Comparison of ENCODE assay signal across 10 cellular contexts in the genomic region with DNA sequence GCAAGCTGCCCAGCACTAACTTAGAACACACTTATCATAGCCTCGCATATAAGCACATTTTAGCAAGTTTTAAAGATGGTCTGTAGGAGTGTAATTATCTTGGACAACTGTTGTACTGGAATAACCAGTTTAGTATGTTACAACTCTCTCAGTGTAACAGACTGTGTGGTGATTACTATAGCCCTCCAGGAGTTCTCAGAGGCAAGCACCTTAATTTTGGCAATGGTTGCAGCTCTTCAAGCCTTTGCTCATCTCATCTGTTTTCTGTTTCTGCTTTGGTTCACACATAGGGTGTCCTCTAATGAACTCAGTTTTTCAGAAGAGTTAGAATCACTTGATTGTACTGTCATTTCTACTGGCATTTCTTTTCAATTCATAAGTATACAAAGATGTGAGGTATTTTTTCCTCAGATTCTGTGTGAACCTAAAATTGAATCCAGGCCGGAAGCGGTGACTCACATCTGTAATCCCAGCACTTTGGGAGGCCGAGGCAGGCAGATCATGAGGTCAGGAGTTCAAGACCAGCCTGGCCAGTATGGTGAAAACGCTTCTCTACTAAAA.
DNase-seq lines count a peak whose midpoint lies in the region; ATAC-seq lines count a peak whose summit lies in the region.
"Had no signal": no experiment of that assay in that cellular context is flagged by ENCODE, and none has a peak within 500 bp of the region (broad histone marks: within the 10 kb centered on the region; RNA-seq: fewer than 3 reads in every experiment).

No MANE protein-coding gene starts in this region.

- H3K36me3 ChIP-seq in esophagus (ENCODE audit: control insufficient read depth in 2 of 2, insufficient read depth in 2 of 2, low read length in 1 of 2) (no peaks in the 10 kb centered on the region), trophoblast cell (ENCODE audit: control insufficient read depth in 1 of 2, insufficient read depth in 2 of 2, low read length in 2 of 2) (no peaks in the 10 kb centered on the region)

- no peak overlapping the region for H2AK5ac ChIP-seq in trophoblast cell (ENCODE audit: low read length)

- ATAC-seq in GM21529 (IDR thresholded peaks at IDR 0.05; ENCODE audit: unreplicated experiment) (no peak), HG02571 (IDR thresholded peaks at IDR 0.05; ENCODE audit: unreplicated experiment) (no peak)

- no peak overlapping the region for H3K4me2 ChIP-seq in trophoblast cell (ENCODE audit: low read length)

- no peak overlapping the region for H2BK120ac ChIP-seq in trophoblast cell (ENCODE audit: insufficient read depth, low read length, poor library complexity)

- peaks cover 1% of the 10 kb centered on the region for H3K79me1 ChIP-seq in trophoblast cell (ENCODE audit: low read length)

- H3K4me3 ChIP-seq in esophagus (ENCODE audit: low read depth in 1 of 2, low read length in 2 of 2) = no peak overlapping the region
- no peak overlapping the region for H3K4me3 ChIP-seq in trophoblast cell (ENCODE audit: low read depth, low read length)

- H3K14ac ChIP-seq in trophoblast cell (ENCODE audit: low read length) = no peak overlapping the region

- H4K8ac ChIP-seq in trophoblast cell (ENCODE audit: low read depth, low read length) = no peak overlapping the region

- no peak overlapping the region for H2BK5ac ChIP-seq in trophoblast cell (ENCODE audit: low read depth, low read length, poor library complexity)

- H3K79me2 ChIP-seq in trophoblast cell (ENCODE audit: control insufficient read depth, insufficient read depth, low read length, poor library complexity) = no peaks in the 10 kb centered on the region

- no peaks in the 10 kb centered on the region for H3K4me1 ChIP-seq in esophagus (ENCODE audit: control insufficient read depth in 2 of 2, insufficient read depth in 2 of 2, low read length in 1 of 2)
- peaks cover 0 to 6% of the 10 kb centered on the region in 2 experiments for H3K4me1 ChIP-seq in trophoblast cell (ENCODE audit: control insufficient read depth in 1 of 2, insufficient read depth in 2 of 2, low read length in 2 of 2)

- DNase-seq in ELR (ENCODE audit: low read depth) (peak; percentile 54), NCI-H82 (lab: John Stamatoyannopoulos, UW) (peak; percentile 67), trophoblast cell (peak; percentile 78 to 92), Kasumi-1 (lab: John Stamatoyannopoulos, UW) (no peak), ureter (ENCODE audit: low spot score) (no peak)
- DNase-seq: endodermal cell, naive B cell had no signal

- no peak overlapping the region for H2BK12ac ChIP-seq in trophoblast cell (ENCODE audit: low read length)

- no peak overlapping the region for H3K23ac ChIP-seq in trophoblast cell (ENCODE audit: low read length)

- H3K27ac ChIP-seq in esophagus (ENCODE audit: low read depth in 2 of 2, low read length in 1 of 2) (peak overlapping the region; percentile 7 to 71), trophoblast cell (ENCODE audit: low read depth, low read length) (peak overlapping the region; percentile 75)

- no peak overlapping the region for H2AFZ ChIP-seq in trophoblast cell (ENCODE audit: insufficient read depth, low read length, poor library complexity)

- no peak overlapping the region for H3K4ac ChIP-seq in trophoblast cell (ENCODE audit: low read depth, low read length)

- no peak overlapping the region for H3K18ac ChIP-seq in trophoblast cell (ENCODE audit: low read length)

- no peak overlapping the region for H3K9ac ChIP-seq in trophoblast cell (ENCODE audit: low read length)

- H3K9me3 ChIP-seq in esophagus (ENCODE audit: control insufficient read depth in 2 of 2, insufficient read depth in 1 of 2, low read depth in 1 of 2, low read length in 1 of 2) (no peaks in the 10 kb centered on the region), trophoblast cell (ENCODE audit: insufficient read depth, low read depth, low read length) (no peaks in the 10 kb centered on the region)

- no peak overlapping the region for H4K91ac ChIP-seq in trophoblast cell (ENCODE audit: low read depth, low read length)

- WGBS in esophagus, 2 donors = 22 to 47% methylated on average over 5 of the region's 5 CpGs
- WGBS in trophoblast cell (ENCODE audit: extremely low coverage, insufficient coverage, insufficient read length) = no CpG with 5 or more reads among the region's 5 CpGs

- H3K27me3 ChIP-seq in esophagus (ENCODE audit: control insufficient read depth in 1 of 2, insufficient read depth in 2 of 2, low read length in 2 of 2) = no peaks in the 10 kb centered on the region
- no peaks in the 10 kb centered on the region for H3K27me3 ChIP-seq in trophoblast cell (ENCODE audit: insufficient read depth, low read length)

- no peak overlapping the region for H4K12ac ChIP-seq in trophoblast cell (ENCODE audit: low read depth, low read length)

Comparison
In these comparisons a context has a peak if more than half of its experiments do, and no peak if none do; other contexts are left out.
1. DNase-seq: peak in ELR (single experiment), NCI-H82 (single experiment) and trophoblast cell (2 of 2); none in Kasumi-1 (0 of 2) and ureter (single experiment).